Comparison of ENCODE assay signal across 11 cellular contexts in genomic region chr20:50048420-50049166, GRCh38.
DNase-seq lines count a peak whose midpoint lies in the region; ATAC-seq and TF ChIP-seq lines count a peak whose summit lies in the region.
"Had no signal": no experiment of that assay in that cellular context is flagged by ENCODE, and none has a peak within 500 bp of the region (broad histone marks: within the 10 kb centered on the region; RNA-seq: fewer than 3 reads in every experiment).

No MANE protein-coding gene starts in this region.

- H3K27ac Mint-ChIP-seq in HFFc6, result peak overlapping the region; percentile 67; the same call in 1 of the 2 replicates
- H3K27ac Mint-ChIP-seq in stimulated activated effector memory CD8-positive, alpha-beta T cell treated with anti-CD3 and anti-CD28 coated beads, Interleukin-12 subunit alpha, Interleukin-12 subunit beta, amount 100 ng/mL, for 72 hours, result peak overlapping the region; percentile 63
- H3K27ac Mint-ChIP-seq: neural progenitor cell had no signal

- peak in 1 of 2 donors; percentile 31 for ATAC-seq in left cardiac atrium
- peak; percentile 84 for ATAC-seq in stimulated activated effector memory CD8-positive, alpha-beta T cell treated with anti-CD3 and anti-CD28 coated beads, Interleukin-12 subunit alpha, Interleukin-12 subunit beta, amount 100 ng/mL, for 72 hours
- no peak for ATAC-seq in HG03439 (IDR thresholded peaks at IDR 0.05; ENCODE audit: unreplicated experiment)
- no peak for ATAC-seq in HG03139 (IDR thresholded peaks at IDR 0.05; ENCODE audit: unreplicated experiment)
- ATAC-seq: HCT116 had no signal

- H3K4me3 Mint-ChIP-seq in HFFc6, result peak overlapping the region; percentile 37; the same call in 1 of the 2 replicates
- H3K4me3 Mint-ChIP-seq in stimulated activated effector memory CD8-positive, alpha-beta T cell treated with anti-CD3 and anti-CD28 coated beads, Interleukin-12 subunit alpha, Interleukin-12 subunit beta, amount 100 ng/mL, for 72 hours, result no peak overlapping the region
- H3K4me3 Mint-ChIP-seq: neural progenitor cell had no signal

- DNase-seq in HFFc6, result no peak
- DNase-seq in UCSD-AML1 (lab: John Stamatoyannopoulos, UW; ENCODE audit: unreplicated experiment), result peak; percentile 24
- DNase-seq in left cardiac atrium, result peak; percentile 54
- DNase-seq in stimulated activated effector memory CD8-positive, alpha-beta T cell treated with anti-CD3 and anti-CD28 coated beads, Interleukin-12 subunit alpha, Interleukin-12 subunit beta, amount 100 ng/mL, for 72 hours (ENCODE audit: low spot score in 2 of 2), result peak in 1 of 2 donors; percentile 24
- no peak for DNase-seq in T1000 (lab: John Stamatoyannopoulos, UW)
- DNase-seq in HPDE6-E6E7 (ENCODE audit: extremely low spot score), result no peak
- DNase-seq: NCI-H2029 treated with DMSO at 0.1 percent for 48 hours had no signal

- intact Hi-C loops in left cardiac atrium (cut with DNase I), result no loop called here

- peaks cover 26% of the 10 kb centered on the region for H3K4me1 Mint-ChIP-seq in HFFc6 (ENCODE audit: low read depth)
- peaks cover 19% of the 10 kb centered on the region for H3K4me1 Mint-ChIP-seq in stimulated activated effector memory CD8-positive, alpha-beta T cell treated with anti-CD3 and anti-CD28 coated beads, Interleukin-12 subunit alpha, Interleukin-12 subunit beta, amount 100 ng/mL, for 72 hours

- no peaks in the 10 kb centered on the region for H3K36me3 Mint-ChIP-seq in HFFc6 (ENCODE audit: low read depth)
- no peaks in the 10 kb centered on the region for H3K36me3 Mint-ChIP-seq in stimulated activated effector memory CD8-positive, alpha-beta T cell treated with anti-CD3 and anti-CD28 coated beads, Interleukin-12 subunit alpha, Interleukin-12 subunit beta, amount 100 ng/mL, for 72 hours
- H3K36me3 Mint-ChIP-seq: neural progenitor cell had no signal

- H3K9me3 Mint-ChIP-seq in HFFc6, result no peaks in the 10 kb centered on the region
- H3K9me3 Mint-ChIP-seq in stimulated activated effector memory CD8-positive, alpha-beta T cell treated with anti-CD3 and anti-CD28 coated beads, Interleukin-12 subunit alpha, Interleukin-12 subunit beta, amount 100 ng/mL, for 72 hours, result no peaks in the 10 kb centered on the region

- TF ChIP-seq CTCF in HFFc6 (IDR thresholded peaks at IDR 0.05), result no peak

- no peaks in the 10 kb centered on the region; the same call in none of the 2 replicates for H3K27me3 Mint-ChIP-seq in HFFc6 (ENCODE audit: insufficient read depth)

Comparison
In these comparisons a context has a peak if more than half of its experiments do, and no peak if none do; other contexts are left out.
1. DNase-seq: peak in UCSD-AML1 (single experiment) and left cardiac atrium (single experiment); none in HFFc6 (single experiment), T1000 (single experiment) and HPDE6-E6E7 (single experiment).